8 cellular contexts compared by ENCODE assay signal in the genomic region with DNA sequence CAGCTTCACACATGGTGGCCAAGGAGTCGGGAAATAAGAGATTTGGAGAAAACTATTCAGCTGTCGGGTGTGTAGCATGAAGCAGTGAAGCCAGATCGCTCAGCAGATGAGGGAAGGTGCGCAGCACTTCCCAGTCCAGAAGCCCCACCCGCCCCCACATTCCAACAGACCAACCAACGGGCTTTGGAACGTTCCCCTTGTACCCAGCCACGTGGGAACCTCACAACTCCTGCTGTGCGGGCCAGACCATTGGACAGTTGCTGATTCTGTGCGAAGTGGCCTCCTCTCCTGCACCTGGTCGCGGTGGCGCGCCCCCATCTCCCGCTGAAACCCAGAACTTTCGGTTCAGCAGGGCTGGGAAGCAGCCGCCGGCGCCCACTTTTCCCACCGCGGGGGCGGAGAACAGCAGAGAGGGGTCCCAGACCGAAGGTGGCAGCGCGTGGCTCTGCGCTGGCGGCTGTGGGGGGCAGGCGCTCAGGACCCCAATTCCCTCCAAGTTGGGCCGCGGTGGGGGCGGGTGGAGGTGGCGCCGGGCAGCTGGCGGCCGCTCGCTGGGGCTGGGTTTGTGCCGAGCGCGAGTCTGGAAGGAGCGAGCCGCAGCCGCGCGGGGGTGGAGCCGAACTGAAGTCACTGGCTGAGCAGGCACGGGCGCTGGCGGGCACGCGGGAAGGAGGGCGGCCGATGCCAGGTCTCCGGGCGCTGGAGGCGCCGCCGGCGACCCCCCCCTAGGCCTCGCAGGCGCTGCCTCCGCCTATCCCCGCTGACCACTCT.
DNase-seq lines count a peak whose midpoint lies in the region; ATAC-seq and TF ChIP-seq lines count a peak whose summit lies in the region.

No MANE protein-coding gene starts in this region.

- peak overlapping the region; percentile 83 for H3K4me2 ChIP-seq in parathyroid adenoma (ENCODE audit: low read length)

- H3K9me3 Mint-ChIP-seq in CD14-positive monocyte: peaks cover 3 to 19% (median 11%) of the 10 kb centered on the region in 7 donors

- H2AFZ ChIP-seq in parathyroid adenoma: no peak overlapping the region

- no peaks in the 10 kb centered on the region for H3K4me1 ChIP-seq in right cardiac atrium (ENCODE audit: control insufficient read depth, insufficient read depth, low read length)
- no peaks in the 10 kb centered on the region for H3K4me1 ChIP-seq in parathyroid adenoma

- H3K9me3 ChIP-seq in WERI-Rb-1 (ENCODE audit: severe bottlenecking) (no peaks in the 10 kb centered on the region), right cardiac atrium (ENCODE audit: control insufficient read depth, low read length) (no peaks in the 10 kb centered on the region), parathyroid adenoma (ENCODE audit: control insufficient read depth, low read length) (no peaks in the 10 kb centered on the region)

- no peak for TF ChIP-seq CTCF in CD14-positive monocyte (IDR thresholded peaks at IDR 0.05)
- TF ChIP-seq CTCF in WERI-Rb-1 (IDR thresholded peaks at IDR 0.05; ENCODE audit: low read depth, low read length): no peak
- no peak for TF ChIP-seq CTCF in parathyroid adenoma (IDR thresholded peaks at IDR 0.05)

- peak overlapping the region; percentile 73 for H3K4me3 ChIP-seq in WERI-Rb-1 (ENCODE audit: low read depth, low read length)
- peak overlapping the region; percentile 36 for H3K4me3 ChIP-seq in right cardiac atrium (ENCODE audit: low read length)
- peak overlapping the region; percentile 53 for H3K4me3 ChIP-seq in parathyroid adenoma (ENCODE audit: low read depth, low read length)

- H3K27me3 Mint-ChIP-seq in CD14-positive monocyte (ENCODE audit: low read depth in 3 of 3): peaks cover 18 to 27% (median 23%) of the 10 kb centered on the region in 3 donors

- peaks cover 0 to 1% of the 10 kb centered on the region in 2 donors for H3K36me3 Mint-ChIP-seq in CD14-positive monocyte

- no peaks in the 10 kb centered on the region for H3K27me3 ChIP-seq in WERI-Rb-1 (ENCODE audit: insufficient read depth, low read depth, severe bottlenecking)
- peaks cover 3% of the 10 kb centered on the region for H3K27me3 ChIP-seq in right cardiac atrium (ENCODE audit: control insufficient read depth, insufficient read depth)
- H3K27me3 ChIP-seq in parathyroid adenoma (ENCODE audit: control insufficient read depth, insufficient read depth, low read length): no peaks in the 10 kb centered on the region

- H3K4me1 Mint-ChIP-seq in CD14-positive monocyte: peaks cover 14% of the 10 kb centered on the region

- H3K27ac ChIP-seq in WERI-Rb-1 (no peak overlapping the region), right cardiac atrium (ENCODE audit: low read length) (no peak overlapping the region), parathyroid adenoma (no peak overlapping the region)

- H3K27ac Mint-ChIP-seq in CD14-positive monocyte: no peak overlapping the region

- DNase-seq in CD14-positive monocyte (ENCODE audit: low spot score) (no peak), WERI-Rb-1 (peak; percentile 57), right cardiac atrium (peak; percentile 62 to 82 (median 77)), NCI-H2107 (lab: John Stamatoyannopoulos, UW) (no peak), NCI-H774 (lab: John Stamatoyannopoulos, UW) (no peak), NCI-H187 (lab: John Stamatoyannopoulos, UW) (no peak)

- no peaks in the 10 kb centered on the region for H3K79me2 ChIP-seq in parathyroid adenoma

- intact Hi-C loops in CD14-positive monocyte (cut with micrococcal nuclease): no loop called here
- intact Hi-C loops in right cardiac atrium (cut with DNase I): no loop called here

- ATAC-seq in right cardiac atrium: peak; percentile 80 to 85
- no peak for ATAC-seq in GM21825 (IDR thresholded peaks at IDR 0.05; ENCODE audit: unreplicated experiment)

- no peaks in the 10 kb centered on the region for H3K36me3 ChIP-seq in WERI-Rb-1
- no peaks in the 10 kb centered on the region for H3K36me3 ChIP-seq in parathyroid adenoma (ENCODE audit: control insufficient read depth, insufficient read depth, low read length)

- peak overlapping the region; percentile 76 to 93 for H3K4me3 Mint-ChIP-seq in CD14-positive monocyte

- WGBS in right cardiac atrium: 4% methylated on average over 62 of the region's 62 CpGs

- no peak overlapping the region for H3K9ac ChIP-seq in parathyroid adenoma

Comparison
In these comparisons a context has a peak if more than half of its experiments do, and no peak if none do; other contexts are left out.
1. DNase-seq: peak in WERI-Rb-1 (single experiment) and right cardiac atrium (3 of 3); none in CD14-positive monocyte (single experiment), NCI-H2107 (single experiment), NCI-H774 (single experiment) and NCI-H187 (0 of 2).
2. Peak in every context shown above with its lines, with median percentiles within 50 percentile points of each other: H3K4me3 ChIP-seq.